In genomic region chr1:228997721-228998144, GRCh38 we compare ENCODE assay signal across 1 cellular context.
TF ChIP-seq lines count a peak whose summit lies in the region.

No MANE protein-coding gene starts in this region.

TF ChIP-seq in HepG2, 621 proteins besides CTCF, POLR2A, EP300 and RAD21 (continued from another document and continues in another):
- TF ChIP-seq PRDM10 (CRISPR knock-in tag; IDR thresholded peaks at IDR 0.05; ENCODE audit: low read depth) (no peak), NFE2L1 (CRISPR knock-in tag; IDR thresholded peaks at IDR 0.05; ENCODE audit: borderline replicate concordance) (no peak), ZHX1 (CRISPR knock-in tag; IDR thresholded peaks at IDR 0.05; ENCODE audit: low read depth) (0 out of 2 replicates have a peak, but pooled peaks have one; percentile 55), KDM1A (CRISPR knock-in tag; IDR thresholded peaks at IDR 0.05) (peak; percentile 94), MEIS2 (CRISPR knock-in tag; IDR thresholded peaks at IDR 0.05) (no peak), ZNF850 (CRISPR knock-in tag; conservative IDR thresholded peaks at IDR 0.05) (no peak), GATA4 (IDR thresholded peaks at IDR 0.05; ENCODE audit: borderline replicate concordance, low read depth) (no peak), NR3C1 (CRISPR knock-in tag; IDR thresholded peaks at IDR 0.05) (no peak), SNAI1 (CRISPR knock-in tag; IDR thresholded peaks at IDR 0.05; ENCODE audit: borderline replicate concordance) (no peak), ZNF75D (CRISPR knock-in tag; IDR thresholded peaks at IDR 0.05; ENCODE audit: borderline replicate concordance) (no peak), ZNF580 (CRISPR knock-in tag; IDR thresholded peaks at IDR 0.05; ENCODE audit: borderline replicate concordance, low read depth) (peak; percentile 29; the same call in 1 of the 2 replicates), ZNF251 (CRISPR knock-in tag; IDR thresholded peaks at IDR 0.05) (no peak), HNF1B (CRISPR knock-in tag; IDR thresholded peaks at IDR 0.05) (peak; percentile 41; the same call in 1 of the 2 replicates), HDAC1 (CRISPR knock-in tag; IDR thresholded peaks at IDR 0.05) (peak; percentile 44; the same call in 1 of the 2 replicates), ZNF768 (CRISPR knock-in tag; IDR thresholded peaks at IDR 0.05) (peak; percentile 72; the same call in 1 of the 2 replicates), ZBTB7B (CRISPR knock-in tag; IDR thresholded peaks at IDR 0.05) (peak; percentile 60), KDM2A (CRISPR knock-in tag; IDR thresholded peaks at IDR 0.05; ENCODE audit: borderline replicate concordance, low read depth) (no peak), ZBTB7A (CRISPR knock-in tag; IDR thresholded peaks at IDR 0.05) (peak; percentile 28; the same call in 1 of the 2 replicates), NR2F1 (CRISPR knock-in tag; IDR thresholded peaks at IDR 0.05) (peak; percentile 62 to 78; a peak in 3 of 4 replicates), ZNF383 (CRISPR knock-in tag; IDR thresholded peaks at IDR 0.05; ENCODE audit: borderline replicate concordance) (no peak), ZNF607 (CRISPR knock-in tag; IDR thresholded peaks at IDR 0.05; ENCODE audit: borderline replicate concordance) (no peak), ZNF704 (CRISPR knock-in tag; IDR thresholded peaks at IDR 0.05; ENCODE audit: borderline replicate concordance) (no peak), TIGD3 (CRISPR knock-in tag; IDR thresholded peaks at IDR 0.05; ENCODE audit: borderline replicate concordance) (no peak), GTF2F1 (IDR thresholded peaks at IDR 0.05; ENCODE audit: low read length) (no peak), ZUFSP (CRISPR knock-in tag; IDR thresholded peaks at IDR 0.05; ENCODE audit: borderline replicate concordance) (no peak), CREB1 (IDR thresholded peaks at IDR 0.05) (no peak), CREB1 (CRISPR knock-in tag; IDR thresholded peaks at IDR 0.05) (no peak), CC2D1A (CRISPR knock-in tag; IDR thresholded peaks at IDR 0.05) (no peak), ZNF207 (IDR thresholded peaks at IDR 0.05; ENCODE audit: borderline replicate concordance) (no peak), KLF15 (CRISPR knock-in tag; IDR thresholded peaks at IDR 0.05; ENCODE audit: borderline replicate concordance) (no peak), SNAPC4 (CRISPR knock-in tag; IDR thresholded peaks at IDR 0.05) (no peak), ZNF224 (CRISPR knock-in tag; IDR thresholded peaks at IDR 0.05) (no peak), SMAD9 (CRISPR knock-in tag; IDR thresholded peaks at IDR 0.05) (no peak), ZNF362 (CRISPR knock-in tag; IDR thresholded peaks at IDR 0.05; ENCODE audit: borderline replicate concordance) (no peak), MLLT10 (CRISPR knock-in tag; IDR thresholded peaks at IDR 0.05) (no peak), POGZ (CRISPR knock-in tag; IDR thresholded peaks at IDR 0.05) (peak; percentile 38), FOXP1 (IDR thresholded peaks at IDR 0.05) (no peak), FOXP1 (CRISPR knock-in tag; IDR thresholded peaks at IDR 0.05) (peak; percentile 43; the same call in 1 of the 2 replicates), KLF6 (CRISPR knock-in tag; IDR thresholded peaks at IDR 0.05) (no peak), ZFX (CRISPR knock-in tag; IDR thresholded peaks at IDR 0.05; ENCODE audit: low read depth) (no peak), ATAD3A (CRISPR knock-in tag; IDR thresholded peaks at IDR 0.05) (no peak), SOX13 (IDR thresholded peaks at IDR 0.05) (no peak), SOX13 (CRISPR knock-in tag; conservative IDR thresholded peaks at IDR 0.05 in 1 of 2, IDR thresholded peaks at IDR 0.05 in 1 of 2) (peak in 1 of 2 experiments; percentile 85; a peak in 2 of 4 replicates), ZMYM3 (CRISPR knock-in tag; IDR thresholded peaks at IDR 0.05) (peak; percentile 99), CBX1 (IDR thresholded peaks at IDR 0.05; ENCODE audit: low read depth) (peak; percentile 60), ZNF350 (CRISPR knock-in tag; IDR thresholded peaks at IDR 0.05; ENCODE audit: borderline replicate concordance, low read depth) (no peak)
